ENCODE assay signal across 8 cellular contexts in the genomic region with DNA sequence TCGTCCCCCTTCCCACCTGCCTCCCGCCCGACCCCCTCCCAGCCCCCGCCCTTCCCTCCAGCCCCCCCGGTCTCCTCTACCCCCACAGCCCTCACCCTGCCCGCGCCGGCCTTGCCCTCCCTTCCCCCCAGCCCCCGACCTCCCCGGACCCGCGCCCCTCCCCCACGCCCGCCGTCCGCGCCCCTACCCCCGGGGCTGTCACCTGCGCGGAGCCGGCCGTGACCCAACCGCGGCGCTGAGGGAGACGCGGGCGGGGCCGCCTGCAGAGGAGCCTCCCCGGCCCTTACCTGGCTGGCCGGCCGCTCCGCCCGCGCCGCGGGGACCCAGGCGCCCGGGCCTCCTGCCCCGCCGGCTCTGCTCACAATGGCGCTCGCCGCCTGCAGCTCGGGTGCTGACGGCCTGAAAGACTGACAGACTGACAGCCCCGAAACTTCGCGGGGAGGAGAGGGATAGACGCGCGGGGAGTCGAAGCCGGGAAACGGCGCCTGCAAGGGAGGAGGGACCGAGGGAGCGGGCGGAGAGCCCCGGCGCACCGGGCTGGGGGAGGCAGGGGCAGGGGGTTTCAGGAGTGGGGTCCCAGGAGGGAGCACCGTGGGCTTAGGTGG. TPM values are rescaled to one million over a fixed set of nuclear protein-coding genes. Genes with fewer than 3 reads are reported as not detected.
DNase-seq lines count a peak whose midpoint lies in the region; ATAC-seq and TF ChIP-seq lines count a peak whose summit lies in the region.

No MANE protein-coding gene starts in this region.

- H3K9ac ChIP-seq in DND-41 (ENCODE audit: low read depth, low read length): peak overlapping the region; percentile 64

- peaks cover 13% of the 10 kb centered on the region for H4K20me1 ChIP-seq in DND-41 (ENCODE audit: insufficient read depth, low read length)

- H2AFZ ChIP-seq in DND-41 (ENCODE audit: low read depth, low read length): peak overlapping the region; percentile 65; the same call in 1 of the 2 replicates

- peak overlapping the region; percentile 25 to 86 for H3K4me3 ChIP-seq in DND-41 (ENCODE audit: low read depth in 1 of 2, low read length in 2 of 2)
- H3K4me3 ChIP-seq in Peyer's patch: peak overlapping the region; percentile 45 to 82 (median 64)
- H3K4me3 ChIP-seq in breast epithelium: peak overlapping the region; percentile 58 to 91 (median 73)
- H3K4me3 ChIP-seq in lung: peak overlapping the region; percentile 66
- peak overlapping the region; percentile 93 for H3K4me3 ChIP-seq in thoracic aorta

- no peaks in the 10 kb centered on the region for H3K9me3 ChIP-seq in DND-41 (ENCODE audit: insufficient read depth, low read length, severe bottlenecking)
- no peaks in the 10 kb centered on the region for H3K9me3 ChIP-seq in Peyer's patch
- H3K9me3 ChIP-seq in breast epithelium: no peaks in the 10 kb centered on the region
- no peaks in the 10 kb centered on the region for H3K9me3 ChIP-seq in lung (ENCODE audit: control insufficient read depth in 2 of 2, insufficient read depth in 1 of 2, low read length in 1 of 2)
- H3K9me3 ChIP-seq in thoracic aorta: no peaks in the 10 kb centered on the region

- TF ChIP-seq CTCF in DND-41 (IDR thresholded peaks at IDR 0.05; ENCODE audit: borderline replicate concordance, extremely low read depth, low read length, poor library complexity, severe bottlenecking) (no peak), Peyer's patch (IDR thresholded peaks at IDR 0.05) (no peak), breast epithelium (IDR thresholded peaks at IDR 0.05) (no peak), lung (IDR thresholded peaks at IDR 0.05; ENCODE audit: control extremely low read depth, extremely low read depth) (no peak), thoracic aorta (IDR thresholded peaks at IDR 0.05) (no peak)

- H3K36me3 ChIP-seq in DND-41 (ENCODE audit: insufficient read depth, low read length) (no peaks in the 10 kb centered on the region; the same call in 1 of the 2 replicates), Peyer's patch (no peaks in the 10 kb centered on the region), breast epithelium (no peaks in the 10 kb centered on the region), lung (ENCODE audit: control insufficient read depth in 2 of 2, insufficient read depth in 2 of 2, low read length in 2 of 2) (peaks cover 0 to 11% of the 10 kb centered on the region in 2 donors), thoracic aorta (no peaks in the 10 kb centered on the region)

- peak overlapping the region; percentile 90 for H3K4me2 ChIP-seq in DND-41 (ENCODE audit: insufficient read depth, low read length)

- ATAC-seq in DND-41 (ENCODE audit: insufficient read depth, low read depth): peak; percentile 30
- no peak for ATAC-seq in lung (ENCODE audit: insufficient read depth, low FRiP score)
- ATAC-seq in thoracic aorta (ENCODE audit: insufficient number of reproducible peaks, low FRiP score, low read depth): no peak
- ATAC-seq in HG03439 (IDR thresholded peaks at IDR 0.05; ENCODE audit: unreplicated experiment): no peak
- no peak for ATAC-seq in GM21717 (IDR thresholded peaks at IDR 0.05; ENCODE audit: unreplicated experiment)

- intact Hi-C loops in breast epithelium (cut with DNase I; ENCODE audit: low total_unique reads): no loop called here

- TF ChIP-seq POLR2A in Peyer's patch (IDR thresholded peaks at IDR 0.05) (no peak), breast epithelium (IDR thresholded peaks at IDR 0.05) (no peak)

- H3K79me2 ChIP-seq in DND-41 (ENCODE audit: insufficient read depth, low read length): no peaks in the 10 kb centered on the region

- DNase-seq in DND-41 (peak; percentile 59), Peyer's patch (peak in 1 of 3 donors; percentile 24), breast epithelium (ENCODE audit: low spot score in 2 of 2) (no peak), lung (ENCODE audit: low spot score) (peak; percentile 51), thoracic aorta (ENCODE audit: low spot score) (no peak), GOT3 (lab: John Stamatoyannopoulos, UW) (no peak)

- peaks cover 23% of the 10 kb centered on the region for H3K27me3 ChIP-seq in DND-41 (ENCODE audit: insufficient read depth, low read length, poor library complexity)
- H3K27me3 ChIP-seq in Peyer's patch: peaks cover 0 to 5% of the 10 kb centered on the region in 2 donors
- H3K27me3 ChIP-seq in breast epithelium: no peaks in the 10 kb centered on the region
- no peaks in the 10 kb centered on the region for H3K27me3 ChIP-seq in lung (ENCODE audit: control insufficient read depth, insufficient read depth)
- no peaks in the 10 kb centered on the region for H3K27me3 ChIP-seq in thoracic aorta (replicated peaks; ENCODE audit: insufficient read depth)

- H3K27ac ChIP-seq in DND-41 (ENCODE audit: low read length): no peak overlapping the region
- H3K27ac ChIP-seq in Peyer's patch: peak overlapping the region; percentile 32 to 72 (median 70)
- H3K27ac ChIP-seq in breast epithelium: peak overlapping the region; percentile 78 to 80
- peak overlapping the region; percentile 40 to 42 for H3K27ac ChIP-seq in lung (ENCODE audit: low read depth in 1 of 2, low read length in 1 of 2)
- no peak overlapping the region for H3K27ac ChIP-seq in thoracic aorta

- H3K4me1 ChIP-seq in DND-41 (ENCODE audit: insufficient read depth, low read length) (peaks cover 23% of the 10 kb centered on the region), Peyer's patch (peaks cover 0 to 32% (median 10%) of the 10 kb centered on the region in 4 donors), breast epithelium (no peaks in the 10 kb centered on the region), lung (ENCODE audit: control insufficient read depth in 2 of 2, insufficient read depth in 2 of 2, low read length in 2 of 2) (peaks cover 0 to 20% of the 10 kb centered on the region in 2 donors), thoracic aorta (ENCODE audit: control insufficient read depth in 1 of 2, low read depth in 2 of 2) (peaks cover 4 to 12% of the 10 kb centered on the region in 2 donors)

- 1% methylated on average over 47 to 62 of the region's 63 CpGs for WGBS in lung, 2 donors

RNA-seq across cellular contexts. Expression of gene ZNF467, which starts 0.5 kb away (rescaled TPM):
- total RNA-seq in Peyer's patch: 1 to 10 TPM in 3 of 4 donors, under 1 TPM in 1; 0.35 to 4.7 (median 3.1) TPM
- total RNA-seq in breast epithelium: 1 to 10 TPM; 5.0 to 6.3 (median 5.9) TPM
- total RNA-seq in lung: 10 to 100 TPM in 1 of 2 donors, 1 to 10 TPM in 1; 9.8 to 27.2 TPM
- 10 to 100 TPM; 11.2 to 18.6 TPM for polyA plus RNA-seq in lung
- 1 to 10 TPM; 4.6 to 7.4 TPM for total RNA-seq in thoracic aorta

Comparison
In these comparisons a context has a peak if more than half of its experiments do, and no peak if none do; other contexts are left out.
1. DNase-seq: peak in DND-41 (single experiment) and lung (single experiment); none in breast epithelium (0 of 2), thoracic aorta (single experiment) and GOT3 (single experiment).
2. H3K27ac ChIP-seq: peak in Peyer's patch (4 of 4), breast epithelium (2 of 2) and lung (2 of 2); none in DND-41 (single experiment) and thoracic aorta (0 of 2).
3. Peak in every context shown above with its lines, with median percentiles within 50 percentile points of each other: H3K4me3 ChIP-seq.